In genomic region chr20:23350007-23350854, GRCh38 we compare ENCODE assay signal across 8 cellular contexts. TPM values are rescaled to one million over a fixed set of nuclear protein-coding genes. Genes with fewer than 3 reads are reported as not detected.
A peak's percentile ranks its signal among the peaks of the same experiment; 100 is the strongest.
DNase-seq lines count a peak whose midpoint lies in the region; ATAC-seq and TF ChIP-seq lines count a peak whose summit lies in the region.

NXT1 (plus strand) TSS chr20:23350791; CDS start chr20:23354042, 3,251 bp downstream.

- peak; percentile 83 for ATAC-seq in GM21576 (IDR thresholded peaks at IDR 0.05; ENCODE audit: unreplicated experiment)
- peak; percentile 87 for ATAC-seq in PC-3
- peak; percentile 93 for ATAC-seq in mucosa of descending colon

- H4K20me1 ChIP-seq in PC-3 (ENCODE audit: low read length) = peaks cover 22% of the 10 kb centered on the region

- peak within 1 kb of the TSS; percentile 87 for H3K27ac ChIP-seq in PC-3 (ENCODE audit: low read length)

- H3F3A ChIP-seq in PC-3 (ENCODE audit: low read length, unreplicated experiment) = no peaks in the 10 kb centered on the region

- H3K9me2 ChIP-seq in PC-3 (replicated peaks; ENCODE audit: low read length) = no peaks in the 10 kb centered on the region

- H3K9me3 ChIP-seq in PC-3 (ENCODE audit: low read length) = no peaks in the 10 kb centered on the region
- H3K9me3 ChIP-seq in mucosa of descending colon = no peaks in the 10 kb centered on the region

- H3K79me2 ChIP-seq in PC-3 (ENCODE audit: low read length) = peaks cover 46% of the 10 kb centered on the region

- DNase-seq in DMS114 treated with DMSO at 0.1 percent for 48 hours (lab: John Stamatoyannopoulos, UW; ENCODE audit: unreplicated experiment) (peak; percentile 93), PC-3 (peak; percentile 99), activated T-cell treated with anti-CD3 and anti-CD28 coated beads for 48 hours (ENCODE audit: low read depth) (peak; percentile 93), epithelial cell of esophagus (ENCODE audit: low read depth) (peak; percentile 99), mucosa of descending colon (peak; percentile 97 to 99 (median 97))
- DNase-seq in stimulated activated CD8-positive, alpha-beta memory T cell treated with anti-CD3 and anti-CD28 coated beads, Interleukin-4, amount 100 ng/mL, for 24 hours (ENCODE audit: low read depth) = peak; percentile 94

- POLR2A ChIA-PET in PC-3 (lab: Charles Lee; ENCODE audit: unreplicated experiment) = interaction anchor here (0.5 to 1.8 kb wide), 9 partner anchors 8 to 947 kb away, joined by 3 to 20 read pairs (median 5); partner anchors contain the start of gene GZF1

- intact Hi-C loops in PC-3 (cut with micrococcal nuclease) = loop anchor here (1.0 to 10.0 kb wide), 6 partner anchors 8 to 1004 kb away; partner anchors contain the start of genes GZF1 and NAPB
- intact Hi-C loops in mucosa of descending colon (cut with DNase I, micrococcal nuclease) = no loop called here

- TF ChIP-seq CTCF in PC-3 (conservative IDR thresholded peaks at IDR 0.05; ENCODE audit: low read depth, low read length) (peak; percentile 41), epithelial cell of esophagus (IDR thresholded peaks at IDR 0.05; ENCODE audit: insufficient read depth, low read depth, low read length, missing control alignments) (no peak), mucosa of descending colon (IDR thresholded peaks at IDR 0.05) (no peak)

- H3K36me3 ChIP-seq in PC-3 (ENCODE audit: low read depth, low read length) (peaks cover 16% of the 10 kb centered on the region; the same call in 1 of the 2 replicates), mucosa of descending colon (ENCODE audit: low read depth) (peaks cover 4% of the 10 kb centered on the region)

- H3K4me3 ChIP-seq in PC-3 (ENCODE audit: low read length) = peak within 1 kb of the TSS; percentile 89
- H3K4me3 ChIP-seq in epithelial cell of esophagus (ENCODE audit: low read length) = peak within 1 kb of the TSS; percentile 81
- H3K4me3 ChIP-seq in mucosa of descending colon = peak within 1 kb of the TSS; percentile 86

- no peak for TF ChIP-seq RAD21 in Ishikawa (IDR thresholded peaks at IDR 0.05; ENCODE audit: low read depth)

- H3K27me3 ChIP-seq in PC-3 (ENCODE audit: low read length) = no peaks in the 10 kb centered on the region

- H3K4me1 ChIP-seq in PC-3 (ENCODE audit: insufficient read depth, low read length) (peaks cover 18% of the 10 kb centered on the region), mucosa of descending colon (ENCODE audit: low read depth) (peaks cover 22% of the 10 kb centered on the region)

- TF ChIP-seq EP300 in Ishikawa (IDR thresholded peaks at IDR 0.05; ENCODE audit: borderline replicate concordance) = no peak

- TSS peak; percentile 77 for BruUV-seq in PC-3 (replicated peaks; lab: Mats Ljungman, UMichigan)

- peak within 1 kb of the TSS; percentile 95 for H2AFZ ChIP-seq in PC-3 (ENCODE audit: low read length)

- CTCF ChIA-PET in PC-3 (lab: Charles Lee) = interaction anchor here (0.5 to 1.3 kb wide), 13 partner anchors 8 to 1012 kb away, joined by 3 to 15 read pairs (median 4); partner anchors contain the start of gene NAPB

- peak within 1 kb of the TSS; percentile 99 for H3K9ac ChIP-seq in PC-3 (ENCODE audit: low read length)

- H3K4me2 ChIP-seq in PC-3 (ENCODE audit: low read length) = peak within 1 kb of the TSS; percentile 97

TF ChIP-seq in Ishikawa, 13 proteins besides CTCF, POLR2A, EP300 and RAD21:
- TF ChIP-seq REST (IDR thresholded peaks at IDR 0.05; ENCODE audit: low read depth) (no peak), TEAD4 (IDR thresholded peaks at IDR 0.05) (peak; percentile 31; the same call in 1 of the 2 replicates), TCF12 (IDR thresholded peaks at IDR 0.05; ENCODE audit: low read depth) (peak; percentile 52; the same call in 1 of the 2 replicates), FOXM1 (IDR thresholded peaks at IDR 0.05; ENCODE audit: borderline replicate concordance, low read depth) (0 out of 2 replicates have a peak, but pooled peaks have one; percentile 13), MAX (IDR thresholded peaks at IDR 0.05) (peak; percentile 95), ZBTB7A (IDR thresholded peaks at IDR 0.05; ENCODE audit: low read depth) (no peak), EGR1 (IDR thresholded peaks at IDR 0.05) (no peak), TAF1 (IDR thresholded peaks at IDR 0.05; ENCODE audit: low read depth) (peak; percentile 75), CEBPB (IDR thresholded peaks at IDR 0.05) (no peak), CREB1 (IDR thresholded peaks at IDR 0.05; ENCODE audit: low read depth) (peak; percentile 54), YY1 (IDR thresholded peaks at IDR 0.05; ENCODE audit: low read depth) (peak; percentile 55; the same call in 1 of the 2 replicates), USF1 (IDR thresholded peaks at IDR 0.05) (peak; percentile 5; the same call in 1 of the 2 replicates), NFIC (IDR thresholded peaks at IDR 0.05) (no peak)
TF ChIP-seq in Ishikawa: peak in this region for 8.

RNA-seq across cellular contexts. Expression of gene NXT1, which starts in this region (rescaled TPM):
- total RNA-seq in PC-3 (2014; rRNA removed) = 82.0 and 98.0 TPM in 2 replicates
- total RNA-seq in mucosa of descending colon = 10 to 100 TPM in 2 of 3 donors, 1 to 10 TPM in 1; 9.9 to 12.9 (median 10.6) TPM

Comparison
In these comparisons a context has a peak if more than half of its experiments do, and no peak if none do; other contexts are left out.
1. Peak in every context shown above with its lines: DNase-seq, ATAC-seq, H3K4me3 ChIP-seq and H3K27ac ChIP-seq.